Comparison of ENCODE assay signal across 9 cellular contexts in the genomic region with DNA sequence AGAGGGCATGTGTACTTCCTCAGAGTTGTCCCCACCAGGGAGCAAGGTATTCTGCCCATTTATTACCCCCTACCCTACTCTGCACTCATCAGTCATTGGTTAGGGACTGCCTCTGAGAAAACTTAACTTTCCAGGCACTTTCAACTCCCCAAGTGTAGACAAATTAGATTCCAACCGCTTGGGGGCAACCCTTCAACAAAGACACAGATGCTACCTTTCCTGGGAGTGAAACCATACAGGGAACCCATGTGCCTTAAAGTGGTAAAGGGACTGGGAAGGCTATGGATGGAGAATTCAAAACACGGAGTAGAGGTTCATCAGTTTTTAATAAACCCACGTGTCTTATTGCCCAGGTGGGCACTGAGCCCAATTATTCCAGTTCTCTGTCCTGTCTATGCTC. TPM values are rescaled to one million over a fixed set of nuclear protein-coding genes. Genes with fewer than 3 reads are reported as not detected.
DNase-seq lines count a peak whose midpoint lies in the region; ATAC-seq, FAIRE-seq and TF ChIP-seq lines count a peak whose summit lies in the region.
"Had no signal": no experiment of that assay in that cellular context is flagged by ENCODE, and none has a peak within 500 bp of the region (broad histone marks: within the 10 kb centered on the region; RNA-seq: fewer than 3 reads in every experiment).

No MANE protein-coding gene starts in this region.

- H3K27me3 ChIP-seq in A673 (replicated peaks; ENCODE audit: insufficient read depth, low read depth, low read length, poor library complexity) (no peaks in the 10 kb centered on the region), HCT116 (ENCODE audit: insufficient read depth, low read length) (peaks cover 5% of the 10 kb centered on the region), WERI-Rb-1 (ENCODE audit: insufficient read depth, low read depth, severe bottlenecking) (no peaks in the 10 kb centered on the region), upper lobe of right lung (no peaks in the 10 kb centered on the region)

- H3K79me2 ChIP-seq in HCT116 (ENCODE audit: insufficient read depth, low read length), result no peaks in the 10 kb centered on the region

- no peak overlapping the region for H3K4me2 ChIP-seq in HCT116 (ENCODE audit: low read length)

- TF ChIP-seq POLR2A in HCT116 (IDR thresholded peaks at IDR 0.05; ENCODE audit: borderline replicate concordance, extremely low read depth, insufficient read depth, insufficient read length), result no peak
- no peak for TF ChIP-seq POLR2A in GM12892 (IDR thresholded peaks at IDR 0.05; ENCODE audit: low read depth, low read length)

- peak; percentile 84 for TF ChIP-seq RAD21 in HCT116 (IDR thresholded peaks at IDR 0.05; ENCODE audit: low read depth)

- H3K4me1 ChIP-seq in A673 (ENCODE audit: insufficient read depth, low read length, poor library complexity, severe bottlenecking) (no peaks in the 10 kb centered on the region), HCT116 (ENCODE audit: control insufficient read depth in 1 of 2, insufficient read depth in 2 of 2, low read length in 2 of 2) (no peaks in the 10 kb centered on the region), upper lobe of right lung (peaks cover under 1% of the 10 kb centered on the region)

- CTCF ChIA-PET in A673 (lab: Charles Lee), result no interaction called here
- CTCF ChIA-PET in HCT116 (lab: Charles Lee), result no interaction called here

- no peak overlapping the region for H2AFZ ChIP-seq in HCT116 (ENCODE audit: low read depth, low read length, poor library complexity, severe bottlenecking)

- FAIRE-seq in GM12892 (lab: Jason Lieb, UNC), result no peak

- H3K9me3 ChIP-seq in A673 (ENCODE audit: low read depth, low read length, poor library complexity, severe bottlenecking) (no peaks in the 10 kb centered on the region), HCT116 (ENCODE audit: control insufficient read depth in 1 of 2, insufficient read depth in 1 of 2, low read depth in 1 of 2, low read length in 2 of 2) (no peaks in the 10 kb centered on the region), WERI-Rb-1 (ENCODE audit: severe bottlenecking) (no peaks in the 10 kb centered on the region), upper lobe of right lung (no peaks in the 10 kb centered on the region)

- ATAC-seq in HCT116 (peak; percentile 98), upper lobe of right lung (peak; percentile 88)

- BruUV-seq in A673 (replicated peaks; lab: Mats Ljungman, UMichigan), result no TSS peak
- no TSS peak for BruUV-seq in HCT116 (replicated peaks; lab: Mats Ljungman, UMichigan)

- TF ChIP-seq CTCF in A673 (conservative IDR thresholded peaks at IDR 0.05; ENCODE audit: low read depth, low read length), result peak; percentile 47
- peak; percentile 42 to 67 (median 66); a peak in 5 of 6 replicates for TF ChIP-seq CTCF in HCT116 (IDR thresholded peaks at IDR 0.05 in 2 of 3, conservative IDR thresholded peaks at IDR 0.05 in 1 of 3; ENCODE audit: borderline replicate concordance in 1 of 3, insufficient read depth in 1 of 3, low read depth in 2 of 3, low read length in 2 of 3)
- peak; percentile 64 for TF ChIP-seq CTCF in WERI-Rb-1 (IDR thresholded peaks at IDR 0.05; ENCODE audit: low read depth, low read length)
- peak; percentile 50 for TF ChIP-seq CTCF in upper lobe of right lung (IDR thresholded peaks at IDR 0.05)

- no peaks in the 10 kb centered on the region for H4K20me1 ChIP-seq in HCT116 (ENCODE audit: insufficient read depth)

- H3K4me3 ChIP-seq in A673 (ENCODE audit: low read depth, low read length, poor library complexity, severe bottlenecking), result no peak overlapping the region
- no peak overlapping the region for H3K4me3 ChIP-seq in HCT116 (replicated peaks in 1 of 2; ENCODE audit: low read depth in 1 of 2, low read length in 2 of 2)
- no peak overlapping the region for H3K4me3 ChIP-seq in WERI-Rb-1 (ENCODE audit: low read depth, low read length)
- H3K4me3 ChIP-seq in upper lobe of right lung, result no peak overlapping the region

- peak; percentile 39 for DNase-seq in A673 (ENCODE audit: low spot score)
- DNase-seq in HCT116 (ENCODE audit: low read depth, low spot score), result peak; percentile 54
- DNase-seq in WERI-Rb-1, result peak; percentile 60
- peak; percentile 63 for DNase-seq in iPS DF 19.7 (ENCODE audit: low read depth, low spot score)
- DNase-seq in upper lobe of right lung, result no peak
- no peak for DNase-seq in GM12892 (ENCODE audit: insufficient read length)
- DNase-seq in DMS153 treated with DMSO at 0.1 percent for 48 hours (lab: John Stamatoyannopoulos, UW; ENCODE audit: unreplicated experiment), result no peak
- no peak for DNase-seq in occipital lobe (lab: John Stamatoyannopoulos, UW)
- DNase-seq: activated naive CD8-positive, alpha-beta T cell treated with anti-CD3 and anti-CD28 coated beads, Interleukin-2, amount 10 ng/mL, durations not matched to agents 7 days and 5 days had no signal

- no peak overlapping the region for H3K9ac ChIP-seq in HCT116 (ENCODE audit: low read length)

- POLR2A ChIA-PET in A673 (lab: Charles Lee; ENCODE audit: low non-redundant PET) (no interaction called here), HCT116 (lab: Charles Lee) (no interaction called here)

- intact Hi-C loops in A673 (cut with micrococcal nuclease; ENCODE audit: unreplicated experiment) (no loop called here), HCT116 (cut with micrococcal nuclease) (loop anchor here (5.0 kb wide), 2 partner anchors 579 to 619 kb away; no protein-coding TSS in a partner anchor), upper lobe of right lung (cut with DNase I) (no loop called here)

- H3K27ac ChIP-seq in A673 (ENCODE audit: low read depth, low read length, poor library complexity, severe bottlenecking), result no peak overlapping the region
- no peak overlapping the region for H3K27ac ChIP-seq in HCT116 (ENCODE audit: low read depth, low read length)
- H3K27ac ChIP-seq in WERI-Rb-1, result no peak overlapping the region
- H3K27ac ChIP-seq in upper lobe of right lung, result no peak overlapping the region

- no peaks in the 10 kb centered on the region for H3K36me3 ChIP-seq in A673 (ENCODE audit: insufficient read depth, low read length, poor library complexity, severe bottlenecking)
- H3K36me3 ChIP-seq in HCT116 (ENCODE audit: control insufficient read depth in 1 of 2, insufficient read depth in 2 of 2, low read length in 2 of 2), result no peaks in the 10 kb centered on the region
- no peaks in the 10 kb centered on the region for H3K36me3 ChIP-seq in WERI-Rb-1
- H3K36me3 ChIP-seq in upper lobe of right lung, result no peaks in the 10 kb centered on the region

- H3K9me2 ChIP-seq in HCT116 (ENCODE audit: insufficient read depth), result no peaks in the 10 kb centered on the region

- RAD21 ChIA-PET in HCT116 (lab: Charles Lee; ENCODE audit: low non-redundant PET in 1 of 2, low total read pairs in 2 of 2, uncharacterized antibody in 2 of 2, unreplicated experiment in 2 of 2), result no interaction called here

TF ChIP-seq in HCT116, 20 proteins besides CTCF, POLR2A, EP300 and RAD21:
- TF ChIP-seq EZH2phosphoT487 (IDR thresholded peaks at IDR 0.05; ENCODE audit: borderline replicate concordance), result no peak
- no peak for TF ChIP-seq CBX3 (IDR thresholded peaks at IDR 0.05; ENCODE audit: low read depth)
- TF ChIP-seq MAX (IDR thresholded peaks at IDR 0.05), result peak; percentile 72

RNA-seq across cellular contexts. Expression of gene UBE2E2, which starts 19.4 kb away (rescaled TPM):
- total RNA-seq in A673 (2021) (0.61 and 2.0 TPM in 2 replicates), HCT116 (2021; ENCODE audit: unreplicated experiment) (21.4 TPM), upper lobe of right lung (45.9 TPM), occipital lobe (40.2 TPM)
- polyA plus RNA-seq in HCT116 (2012), result 9.8 and 12.6 TPM in 2 replicates
- 34.3 TPM for polyA plus RNA-seq in GM12892 (2012; ENCODE audit: missing spikeins)

Comparison
In these comparisons a context has a peak if more than half of its experiments do, and no peak if none do; other contexts are left out.
1. DNase-seq: peak in A673 (single experiment), HCT116 (single experiment), WERI-Rb-1 (single experiment) and iPS DF 19.7 (single experiment); none in upper lobe of right lung (single experiment), GM12892 (single experiment), DMS153 treated with DMSO at 0.1 percent for 48 hours (single experiment) and occipital lobe (single experiment).
2. Peak in every context shown above with its lines, with median percentiles within 50 percentile points of each other: CTCF ChIP-seq.